ENCODE assay signal across 9 cellular contexts in genomic region chrY:13704039-13704930, GRCh38. TPM values are rescaled to one million over a fixed set of nuclear protein-coding genes. Genes with fewer than 3 reads are reported as not detected.
DNase-seq lines count a peak whose midpoint lies in the region; ATAC-seq, FAIRE-seq and TF ChIP-seq lines count a peak whose summit lies in the region.
"Had no signal": no experiment of that assay in that cellular context is flagged by ENCODE, and none has a peak within 500 bp of the region (broad histone marks: within the 10 kb centered on the region; RNA-seq: fewer than 3 reads in every experiment).

No MANE protein-coding gene starts in this region.

- DNase-seq in GM12864 (ENCODE audit: low read depth): no peak
- peak; percentile 0 for DNase-seq in NCI-H446 treated with DMSO at 0.1 percent for 48 hours (lab: John Stamatoyannopoulos, UW)
- DNase-seq in H1 (ENCODE audit: low read depth in 1 of 2, low spot score in 2 of 2): peak in 1 of 2 experiments; percentile 48
- DNase-seq in occipital lobe (lab: John Stamatoyannopoulos, UW): peak; percentile 20
- DNase-seq in COLO829 (ENCODE audit: low spot score): no peak
- no peak for DNase-seq in NCI-H146 treated with DMSO at 0.1 percent for 48 hours (lab: John Stamatoyannopoulos, UW; ENCODE audit: unreplicated experiment)
- no peak for DNase-seq in D721Med (ENCODE audit: insufficient read length, low spot score)

- POLR2A ChIA-PET in H1 (lab: Charles Lee; ENCODE audit: partially characterized antibody): interaction anchor here (0.7 to 3.4 kb wide), 24 partner anchors 8 to 268 kb away, joined by 3 to 34 read pairs (median 3); partner anchors contain the start of gene UTY

- peak overlapping the region; percentile 39; the same call in 1 of the 2 replicates for H2AK5ac ChIP-seq in H1 (ENCODE audit: low read depth, low read length)

- H3K27ac ChIP-seq in H1 (ENCODE audit: low read depth, low read length): peak overlapping the region; percentile 95

- TF ChIP-seq EP300 in H1 (IDR thresholded peaks at IDR 0.05; ENCODE audit: borderline replicate concordance in 1 of 2, low read depth in 2 of 2, low read length in 2 of 2): no peak

- H3K18ac ChIP-seq in H1 (ENCODE audit: extremely low read depth, low read length): peak overlapping the region; percentile 71; the same call in 1 of the 2 replicates

- no peak overlapping the region for H2AFZ ChIP-seq in H1 (ENCODE audit: low read length)

- H2BK20ac ChIP-seq in H1 (ENCODE audit: low read length): no peak overlapping the region

- 0 out of 4 replicates have a peak, but pooled peaks cover 0 to 2% of the 10 kb centered on the region in 2 experiments for H3K9me3 ChIP-seq in H1 (ENCODE audit: insufficient read depth in 2 of 2, low read depth in 1 of 2, low read length in 1 of 2)
- H3K9me3 ChIP-seq: adrenal gland had no signal

- TF ChIP-seq CTCF in GM12864 (IDR thresholded peaks at IDR 0.05; ENCODE audit: low read depth, low read length, missing control alignments): no peak
- no peak for TF ChIP-seq CTCF in H1 (IDR thresholded peaks at IDR 0.05; ENCODE audit: control extremely low read depth in 1 of 3, insufficient read depth in 1 of 3, low read depth in 1 of 3, low read length in 3 of 3)
- no peak for TF ChIP-seq CTCF in D721Med (IDR thresholded peaks at IDR 0.05; ENCODE audit: insufficient read depth, missing control alignments)

- TF ChIP-seq POLR2A in H1 (IDR thresholded peaks at IDR 0.05; ENCODE audit: control extremely low read depth in 1 of 2, low read depth in 2 of 2, low read length in 2 of 2): peak in 1 of 2 experiments; percentile 35; a peak in 2 of 3 replicates

- peak overlapping the region; percentile 79 for H3K56ac ChIP-seq in H1 (replicated peaks; ENCODE audit: insufficient read length, low read depth, low read length)

- H4K5ac ChIP-seq in H1 (ENCODE audit: insufficient read length, low read depth, low read length): peak overlapping the region; percentile 86

- H4K8ac ChIP-seq in H1 (ENCODE audit: extremely low read depth, insufficient read depth, low read length): peak overlapping the region; percentile 90; the same call in 1 of the 2 replicates

- H3K27me3 ChIP-seq in H1 (replicated peaks in 1 of 4; ENCODE audit: control insufficient read depth in 3 of 4, extremely low read depth in 1 of 4, insufficient read depth in 3 of 4, low read length in 3 of 4): no peaks in the 10 kb centered on the region
- H3K27me3 ChIP-seq: adrenal gland had no signal

- H2BK15ac ChIP-seq in H1 (ENCODE audit: low read length): no peak overlapping the region

- H2BK120ac ChIP-seq in H1 (replicated peaks; ENCODE audit: low read depth, low read length): peak overlapping the region; percentile 71

- no peak for TF ChIP-seq RAD21 in H1 (IDR thresholded peaks at IDR 0.05 in 1 of 2, conservative IDR thresholded peaks at IDR 0.05 in 1 of 2; ENCODE audit: low read depth in 2 of 2, low read length in 2 of 2)

- WGBS in H1 (ENCODE audit: extremely low coverage in 1 of 2, insufficient coverage in 1 of 2, insufficient read length in 1 of 2, insufficient replicate concordance in 2 of 2, low coverage in 1 of 2, low lambda C conversion rate in 2 of 2, missing lambda C conversion rate in 1 of 2), 2 experiments: 2% methylated on average over 17 of the region's 32 CpGs; no CpG with 5 or more reads in 1 of the 2 experiments

- H3K4ac ChIP-seq in H1 (replicated peaks; ENCODE audit: insufficient read length, low read depth, low read length): no peak overlapping the region

- H3K4me3 ChIP-seq in GM12864 (ENCODE audit: low read depth, low read length): peak overlapping the region; percentile 73
- H3K4me3 ChIP-seq in H1 (ENCODE audit: extremely low read depth in 1 of 4, insufficient read depth in 2 of 4, low read depth in 3 of 4, low read length in 4 of 4): peak overlapping the region; percentile 54 to 72 (median 63)
- H3K4me3 ChIP-seq: adrenal gland had no signal

- FAIRE-seq in H1 (lab: Jason Lieb, UNC) (peak; percentile 88), D721Med (lab: Jason Lieb, UNC) (no peak)

- no peak overlapping the region for H4K91ac ChIP-seq in H1 (replicated peaks; ENCODE audit: insufficient read length, low read length)

- H3K36me3 ChIP-seq in H1 (ENCODE audit: control insufficient read depth in 2 of 4, insufficient read depth in 4 of 4, low read length in 3 of 4): no peaks in the 10 kb centered on the region
- H3K36me3 ChIP-seq: adrenal gland had no signal

- peak overlapping the region; percentile 75 to 88 for H3K4me2 ChIP-seq in H1 (ENCODE audit: insufficient read depth in 1 of 2, low read depth in 2 of 2, low read length in 2 of 2)

- H3K9ac ChIP-seq in H1 (replicated peaks in 1 of 4; ENCODE audit: extremely low read depth in 1 of 4, low read depth in 3 of 4, low read length in 3 of 4): peak overlapping the region in 3 of 4 experiments; percentile 83 to 97 (median 94); a peak in 6 of 7 replicates

- CTCF ChIA-PET in H1 (lab: Charles Lee; ENCODE audit: partially characterized antibody): interaction anchor here (0.7 to 0.8 kb wide), 2 partner anchors 28 to 47 kb away, joined by 3 read pairs; no protein-coding TSS in a partner anchor

- H4K20me1 ChIP-seq in H1 (replicated peaks in 1 of 2; ENCODE audit: control insufficient read depth in 1 of 2, insufficient read depth in 2 of 2, low read length in 2 of 2): no peaks in the 10 kb centered on the region

- H3K23ac ChIP-seq in H1 (ENCODE audit: insufficient read length): no peak overlapping the region

- H3K23me2 ChIP-seq in H1 (ENCODE audit: low read depth, low read length): peaks cover 1% of the 10 kb centered on the region; the same call in 1 of the 2 replicates

- no peak overlapping the region for H3K14ac ChIP-seq in H1 (ENCODE audit: insufficient read length)

- H2BK12ac ChIP-seq in H1 (ENCODE audit: low read depth, low read length): peak overlapping the region; percentile 50; the same call in 1 of the 2 replicates

- peaks cover 0 to 12% (median 2%) of the 10 kb centered on the region in 4 experiments; a peak in 3 of 7 replicates for H3K4me1 ChIP-seq in H1 (replicated peaks in 1 of 4; ENCODE audit: control insufficient read depth in 3 of 4, insufficient read depth in 4 of 4, low read length in 3 of 4)
- H3K4me1 ChIP-seq: adrenal gland had no signal

- peak overlapping the region; percentile 97 for H2BK5ac ChIP-seq in H1 (ENCODE audit: low read depth, low read length)

- H3K79me1 ChIP-seq in H1 (ENCODE audit: low read depth, low read length): no peaks in the 10 kb centered on the region

- peaks cover 0 to 29% of the 10 kb centered on the region in 2 experiments; a peak in 2 of 4 replicates for H3K79me2 ChIP-seq in H1 (ENCODE audit: control insufficient read depth in 1 of 2, insufficient read depth in 2 of 2, low read length in 2 of 2)

- ATAC-seq in HG03159 (IDR thresholded peaks at IDR 0.05; ENCODE audit: unreplicated experiment): no peak

TF ChIP-seq in H1, 55 proteins besides CTCF, POLR2A, EP300 and RAD21:
- TF ChIP-seq YY1 (IDR thresholded peaks at IDR 0.05; ENCODE audit: low read depth, low read length): 0 out of 2 replicates have a peak, but pooled peaks have one; percentile 28
- peak; percentile 23; the same call in 1 of the 2 replicates for TF ChIP-seq SP1 (IDR thresholded peaks at IDR 0.05; ENCODE audit: low read depth, low read length)
- TF ChIP-seq TAF1 (IDR thresholded peaks at IDR 0.05; ENCODE audit: low read depth, low read length): peak; percentile 7
- TF ChIP-seq TEAD4 (IDR thresholded peaks at IDR 0.05; ENCODE audit: low read depth, low read length): no peak

RNA-seq across cellular contexts. Expression of gene TMSB4Y, which starts 0.6 kb away (rescaled TPM):
- total RNA-seq in H1 (2021; fragmentation: NEBNext Ultra II Directional; extraction: Animal tissue kit (Norgen Biotek cat#: 25700)): 2.6 and 3.5 TPM in 2 replicates
- 1.1 and 2.0 TPM in 2 replicates for polyA plus RNA-seq in H1 (2011; rRNA removed)
- 2.6 TPM for polyA plus RNA-seq in H1 (2011; cell fraction: cytosol; rRNA removed)
- polyA plus RNA-seq in H1 (2011; cell fraction: nucleus; rRNA removed): 1.5 TPM
- polyA plus RNA-seq in H1 (2012, experiment 1 of 2): 3.0 to 4.1 TPM (median 3.3 TPM) in 4 replicates
- polyA plus RNA-seq in H1 (2012, experiment 2 of 2): 1.4 TPM
- 7.4 TPM for polyA plus RNA-seq in H1 (2013, experiment 1 of 2)
- 6.7 TPM for polyA plus RNA-seq in H1 (2013, experiment 2 of 2)
- 1.7 and 2.3 TPM in 2 replicates for polyA minus RNA-seq in H1 (2011; rRNA and poly(A)+ RNA removed)
- 2.4 TPM for polyA minus RNA-seq in H1 (2011; cell fraction: cytosol; rRNA and poly(A)+ RNA removed)
- polyA minus RNA-seq in H1 (2011; cell fraction: nucleus; rRNA and poly(A)+ RNA removed): 8.0 TPM
- total RNA-seq in occipital lobe: not detected

Comparison
In these comparisons a context has a peak if more than half of its experiments do, and no peak if none do; other contexts are left out.
1. DNase-seq: peak in NCI-H446 treated with DMSO at 0.1 percent for 48 hours (single experiment) and occipital lobe (single experiment); none in GM12864 (single experiment), COLO829 (single experiment), NCI-H146 treated with DMSO at 0.1 percent for 48 hours (single experiment) and D721Med (single experiment).